ENCODE assay signal across 13 cellular contexts in the genomic region with DNA sequence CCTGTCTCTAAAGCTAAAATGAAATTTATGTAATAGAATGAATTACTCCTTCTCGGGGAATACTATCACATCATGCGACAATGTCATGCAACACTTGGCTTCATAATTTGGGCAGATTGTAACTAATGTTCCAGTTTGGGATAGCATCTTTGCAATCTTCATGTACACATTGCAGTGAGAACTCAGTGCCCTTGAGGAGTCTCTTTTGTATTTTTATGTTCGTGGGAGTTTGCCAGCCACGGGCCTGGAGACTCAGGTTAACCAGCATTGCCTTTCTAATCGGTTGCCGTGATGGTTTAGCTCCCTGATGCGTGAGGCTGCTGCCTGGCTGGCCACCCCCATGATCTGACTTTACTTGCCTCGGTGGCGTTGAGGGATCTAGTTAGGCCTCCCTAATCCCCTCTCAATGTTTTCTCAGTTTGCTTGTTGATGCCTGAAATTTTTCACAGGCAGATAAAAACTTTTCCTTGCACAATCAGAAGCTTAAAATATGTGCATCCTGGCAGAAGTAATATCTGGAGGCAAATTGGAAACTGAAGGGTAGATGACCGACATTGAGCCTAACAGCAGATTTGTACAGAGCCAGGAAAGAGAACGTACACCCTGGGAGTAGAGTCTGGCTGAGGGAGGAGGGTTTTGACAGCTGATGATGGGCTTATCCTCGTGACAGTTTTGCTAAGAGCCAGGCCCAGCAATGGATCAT. TPM values are rescaled to one million over a fixed set of nuclear protein-coding genes. Genes with fewer than 3 reads are reported as not detected.
"Had no signal": no experiment of that assay in that cellular context is flagged by ENCODE, and none has a peak within 500 bp of the region (broad histone marks: within the 10 kb centered on the region; RNA-seq: fewer than 3 reads in every experiment).

No MANE protein-coding gene starts in this region.

- H3K9me3 ChIP-seq: upper lobe of right lung had no signal

- H3K4me3 Mint-ChIP-seq: activated CD8-positive, alpha-beta T cell treated with anti-CD3 and anti-CD28 coated beads for 36 hours; activated T-cell treated with anti-CD3 and anti-CD28 coated beads, Interleukin-2, amount 50 U/mL, for 72 hours; natural killer cell treated with Interleukin-12 subunit alpha and Interleukin-12 subunit beta and Interleukin-15 and Interleukin-18, amount 100 ng/mL, for 72 hours; stimulated activated effector memory CD8-positive, alpha-beta T cell treated with anti-CD3 and anti-CD28 coated beads, Interleukin-12 subunit alpha, Interleukin-12 subunit beta, amount 100 ng/mL, for 72 hours had no signal

- H3K36me3 ChIP-seq: upper lobe of right lung had no signal

- H3K36me3 Mint-ChIP-seq: immature natural killer cell; natural killer cell treated with Interleukin-12 subunit alpha and Interleukin-12 subunit beta and Interleukin-15 and Interleukin-18, amount 100 ng/mL, for 72 hours; stimulated activated effector memory CD8-positive, alpha-beta T cell treated with anti-CD3 and anti-CD28 coated beads, Interleukin-12 subunit alpha, Interleukin-12 subunit beta, amount 100 ng/mL, for 72 hours had no signal

- H3K27ac ChIP-seq: upper lobe of right lung had no signal

- DNase-seq: activated CD8-positive, alpha-beta memory T cell treated with anti-CD3 and anti-CD28 coated beads, Interleukin-2, amount 50 U/mL, for 4 hours; activated CD8-positive, alpha-beta T cell treated with anti-CD3 and anti-CD28 coated beads for 36 hours; activated T-cell treated with anti-CD3 and anti-CD28 coated beads, Interleukin-2, amount 50 U/mL, for 72 hours; central memory CD4-positive, alpha-beta T cell; cortex of kidney; effector CD8-positive, alpha-beta T cell; immature natural killer cell; left colon; small intestine; T-helper 9 cell; upper lobe of right lung had no signal

- H3K27ac Mint-ChIP-seq: activated CD8-positive, alpha-beta T cell treated with anti-CD3 and anti-CD28 coated beads for 36 hours; activated T-cell treated with anti-CD3 and anti-CD28 coated beads, Interleukin-2, amount 50 U/mL, for 72 hours; immature natural killer cell; natural killer cell treated with Interleukin-12 subunit alpha and Interleukin-12 subunit beta and Interleukin-15 and Interleukin-18, amount 100 ng/mL, for 72 hours; stimulated activated effector memory CD8-positive, alpha-beta T cell treated with anti-CD3 and anti-CD28 coated beads, Interleukin-12 subunit alpha, Interleukin-12 subunit beta, amount 100 ng/mL, for 72 hours had no signal

- ATAC-seq: activated CD8-positive, alpha-beta T cell treated with anti-CD3 and anti-CD28 coated beads for 36 hours; activated T-cell treated with anti-CD3 and anti-CD28 coated beads, Interleukin-2, amount 50 U/mL, for 72 hours; left colon; natural killer cell treated with Interleukin-12 subunit alpha and Interleukin-12 subunit beta and Interleukin-15 and Interleukin-18, amount 100 ng/mL, for 72 hours; stimulated activated effector memory CD8-positive, alpha-beta T cell treated with anti-CD3 and anti-CD28 coated beads, Interleukin-12 subunit alpha, Interleukin-12 subunit beta, amount 100 ng/mL, for 72 hours; upper lobe of right lung had no signal

- H3K27me3 ChIP-seq: upper lobe of right lung had no signal

- H3K9me3 Mint-ChIP-seq: activated CD8-positive, alpha-beta T cell treated with anti-CD3 and anti-CD28 coated beads for 36 hours; activated T-cell treated with anti-CD3 and anti-CD28 coated beads, Interleukin-2, amount 50 U/mL, for 72 hours; immature natural killer cell; natural killer cell treated with Interleukin-12 subunit alpha and Interleukin-12 subunit beta and Interleukin-15 and Interleukin-18, amount 100 ng/mL, for 72 hours; stimulated activated effector memory CD8-positive, alpha-beta T cell treated with anti-CD3 and anti-CD28 coated beads, Interleukin-12 subunit alpha, Interleukin-12 subunit beta, amount 100 ng/mL, for 72 hours had no signal

RNA-seq across cellular contexts. Expression of gene GMPR, which starts 2.4 kb away (rescaled TPM):
- total RNA-seq: activated T-cell treated with anti-CD3 and anti-CD28 coated beads, Interleukin-2, amount 50 U/mL, for 72 hours had no signal
